ENCODE assay signal across 26 cellular contexts in the genomic region with DNA sequence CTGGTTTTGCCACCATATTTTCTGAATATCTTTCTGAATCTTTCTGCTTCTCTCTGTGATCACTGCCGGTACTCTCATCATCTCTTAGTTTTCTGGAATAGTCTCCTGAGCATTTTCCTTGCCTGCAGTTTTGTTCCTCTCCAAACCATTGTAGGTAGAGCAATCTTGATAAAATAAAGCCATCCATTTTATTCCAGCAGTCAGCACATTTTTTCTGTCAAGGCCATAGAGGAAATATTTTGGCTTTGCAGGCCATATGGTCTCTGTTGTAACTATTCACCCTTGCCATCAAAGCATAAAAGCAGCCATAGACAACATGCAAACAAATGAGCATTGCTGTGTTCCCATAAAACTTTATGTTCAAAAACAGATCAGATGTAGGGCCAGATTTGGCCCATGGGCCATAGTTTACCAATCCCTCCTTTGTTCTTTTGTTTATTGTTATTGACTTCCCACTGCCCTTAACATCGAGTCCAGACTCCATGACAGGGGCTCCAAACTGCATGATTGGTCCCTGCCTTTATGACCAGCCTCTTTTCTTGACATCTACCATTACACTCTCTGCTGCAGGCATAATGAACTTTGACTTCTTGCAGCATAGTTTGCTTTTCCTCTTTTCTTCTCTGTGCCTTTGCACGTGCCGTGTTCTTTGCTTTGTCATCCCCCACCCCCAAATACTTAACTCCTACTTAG. TPM values are rescaled to one million over a fixed set of nuclear protein-coding genes. Genes with fewer than 3 reads are reported as not detected.
DNase-seq lines count a peak whose midpoint lies in the region; ATAC-seq and TF ChIP-seq lines count a peak whose summit lies in the region.
"Had no signal": no experiment of that assay in that cellular context is flagged by ENCODE, and none has a peak within 500 bp of the region (broad histone marks: within the 10 kb centered on the region; RNA-seq: fewer than 3 reads in every experiment).

No MANE protein-coding gene starts in this region.

- no peaks in the 10 kb centered on the region for H3K27me3 ChIP-seq in CD8-positive, alpha-beta T cell (ENCODE audit: insufficient read depth, low read length)
- no peaks in the 10 kb centered on the region for H3K27me3 ChIP-seq in muscle layer of duodenum (ENCODE audit: low read depth, low read length)
- no peaks in the 10 kb centered on the region for H3K27me3 ChIP-seq in right atrium auricular region
- H3K27me3 ChIP-seq: ascending aorta, BLaER1, cardiac muscle cell had no signal

- DNase-seq in CD8-positive, alpha-beta T cell: no peak
- DNase-seq in SK-MEL-5 (ENCODE audit: low read depth, low spot score) (peak; percentile 4), fibroblast of mammary gland (ENCODE audit: low read depth) (peak; percentile 4), GM03348 (ENCODE audit: low spot score) (no peak), NCI-H1105 treated with DMSO at 0.1 percent for 48 hours (lab: John Stamatoyannopoulos, UW) (no peak), right atrium auricular region (ENCODE audit: low spot score) (no peak)
- DNase-seq in activated T-cell treated with anti-CD3 and anti-CD28 coated beads, Interleukin-2, amount 50 U/mL, for 24 hours: no peak
- DNase-seq: activated CD4-positive, alpha-beta T cell treated with anti-CD3 and anti-CD28 coated beads, Interleukin-2, amount 50 U/mL, for 4 hours; activated naive CD4-positive, alpha-beta T cell treated with anti-CD3 and anti-CD28 coated beads, Interleukin-2, amount 50 U/mL, for 16 hours; DND-41; effector memory CD8-positive, alpha-beta T cell; natural killer cell; NCI-H1694 treated with DMSO at 0.1 percent for 48 hours; NCI-H510A; PC-3; small intestine; stimulated activated CD8-positive, alpha-beta memory T cell treated with anti-CD3 and anti-CD28 coated beads, Interleukin-4, amount 100 ng/mL, for 48 hours; trophoblast cell had no signal

- H3K27ac Mint-ChIP-seq in CD8-positive, alpha-beta T cell: peak overlapping the region; percentile 5
- H3K27ac Mint-ChIP-seq in activated T-cell treated with anti-CD3 and anti-CD28 coated beads, Interleukin-2, amount 50 U/mL, for 24 hours: no peak overlapping the region
- H3K27ac Mint-ChIP-seq: activated T-helper 1 cell treated with anti-CD3 and anti-CD28 coated beads, Interleukin-12 subunit alpha, Interleukin-12 subunit beta, Interleukin-2, Interleukin-4 antibody, amounts not matched to agents 30 ng/mL and 10 ng/mL and 1 ng/mL, durations not matched to agents 14 hours and 24 hours and 36 hours; WTC11 had no signal

- H3K4me1 Mint-ChIP-seq in CD8-positive, alpha-beta T cell (ENCODE audit: low read depth): no peaks in the 10 kb centered on the region
- no peaks in the 10 kb centered on the region for H3K4me1 Mint-ChIP-seq in activated T-cell treated with anti-CD3 and anti-CD28 coated beads, Interleukin-2, amount 50 U/mL, for 24 hours (ENCODE audit: low read depth)
- H3K4me1 Mint-ChIP-seq: WTC11 had no signal

- no peak overlapping the region for H3K4me3 Mint-ChIP-seq in CD8-positive, alpha-beta T cell
- H3K4me3 Mint-ChIP-seq in activated T-cell treated with anti-CD3 and anti-CD28 coated beads, Interleukin-2, amount 50 U/mL, for 24 hours: no peak overlapping the region
- H3K4me3 Mint-ChIP-seq: activated T-helper 1 cell treated with anti-CD3 and anti-CD28 coated beads, Interleukin-12 subunit alpha, Interleukin-12 subunit beta, Interleukin-2, Interleukin-4 antibody, amounts not matched to agents 30 ng/mL and 10 ng/mL and 1 ng/mL, durations not matched to agents 14 hours and 24 hours and 36 hours; effector memory CD8-positive, alpha-beta T cell; natural killer cell; WTC11 had no signal

- TF ChIP-seq CTCF in CD8-positive, alpha-beta T cell (IDR thresholded peaks at IDR 0.05): no peak
- TF ChIP-seq CTCF in fibroblast of mammary gland (conservative IDR thresholded peaks at IDR 0.05; ENCODE audit: control insufficient read depth, insufficient read depth, low read depth, low read length) (no peak), right atrium auricular region (IDR thresholded peaks at IDR 0.05) (no peak)

- peaks cover 87% of the 10 kb centered on the region for H3K36me3 Mint-ChIP-seq in CD8-positive, alpha-beta T cell
- peaks cover 86% of the 10 kb centered on the region for H3K36me3 Mint-ChIP-seq in activated T-cell treated with anti-CD3 and anti-CD28 coated beads, Interleukin-2, amount 50 U/mL, for 24 hours (ENCODE audit: low read depth)

- H3K9me3 ChIP-seq in CD8-positive, alpha-beta T cell (ENCODE audit: low read length): no peaks in the 10 kb centered on the region
- H3K9me3 ChIP-seq in muscle layer of duodenum (ENCODE audit: control insufficient read depth in 1 of 2, low read length in 2 of 2) (no peaks in the 10 kb centered on the region), right atrium auricular region (no peaks in the 10 kb centered on the region)
- H3K9me3 ChIP-seq: ascending aorta, BLaER1 had no signal

- H3K4me1 ChIP-seq in CD8-positive, alpha-beta T cell (ENCODE audit: insufficient read depth, low read length): no peaks in the 10 kb centered on the region
- no peaks in the 10 kb centered on the region for H3K4me1 ChIP-seq in muscle layer of duodenum (ENCODE audit: control insufficient read depth in 1 of 2, insufficient read depth in 2 of 2, low read length in 2 of 2)
- no peaks in the 10 kb centered on the region for H3K4me1 ChIP-seq in right atrium auricular region
- H3K4me1 ChIP-seq: ascending aorta had no signal

- H3K27me3 Mint-ChIP-seq in CD8-positive, alpha-beta T cell (ENCODE audit: low read depth): no peaks in the 10 kb centered on the region
- no peaks in the 10 kb centered on the region for H3K27me3 Mint-ChIP-seq in activated T-cell treated with anti-CD3 and anti-CD28 coated beads, Interleukin-2, amount 50 U/mL, for 24 hours
- H3K27me3 Mint-ChIP-seq: effector memory CD8-positive, alpha-beta T cell had no signal

- no peak overlapping the region for H3K27ac ChIP-seq in CD8-positive, alpha-beta T cell (ENCODE audit: low read depth, low read length)
- H3K27ac ChIP-seq in muscle layer of duodenum (ENCODE audit: low read length) (peak overlapping the region; percentile 21), right atrium auricular region (no peak overlapping the region)
- H3K27ac ChIP-seq: ascending aorta, BLaER1, cardiac muscle cell, coronary artery had no signal

- H3K36me3 ChIP-seq in CD8-positive, alpha-beta T cell (ENCODE audit: insufficient read depth, low read length): peaks cover 48% of the 10 kb centered on the region
- peaks cover 59 to 62% of the 10 kb centered on the region in 2 donors for H3K36me3 ChIP-seq in muscle layer of duodenum (ENCODE audit: control insufficient read depth in 1 of 2, insufficient read depth in 2 of 2, low read length in 2 of 2)
- H3K36me3 ChIP-seq in right atrium auricular region: peaks cover 41% of the 10 kb centered on the region

- H3K4me3 ChIP-seq in CD8-positive, alpha-beta T cell (ENCODE audit: low read depth, low read length): no peak overlapping the region
- H3K4me3 ChIP-seq in fibroblast of mammary gland (ENCODE audit: control insufficient read depth, low read depth, low read length) (no peak overlapping the region), muscle layer of duodenum (ENCODE audit: low read depth in 1 of 2, low read length in 2 of 2) (no peak overlapping the region), right atrium auricular region (no peak overlapping the region)
- H3K4me3 ChIP-seq: ascending aorta, BLaER1, cardiac muscle cell, coronary artery had no signal

- POLR2A ChIA-PET in CD8-positive, alpha-beta T cell (lab: Charles Lee): no interaction called here

- no peaks in the 10 kb centered on the region for H3K9me3 Mint-ChIP-seq in CD8-positive, alpha-beta T cell
- no peaks in the 10 kb centered on the region for H3K9me3 Mint-ChIP-seq in activated T-cell treated with anti-CD3 and anti-CD28 coated beads, Interleukin-2, amount 50 U/mL, for 24 hours
- H3K9me3 Mint-ChIP-seq: activated T-helper 1 cell treated with anti-CD3 and anti-CD28 coated beads, Interleukin-12 subunit alpha, Interleukin-12 subunit beta, Interleukin-2, Interleukin-4 antibody, amounts not matched to agents 30 ng/mL and 10 ng/mL and 1 ng/mL, durations not matched to agents 14 hours and 24 hours and 36 hours; effector memory CD8-positive, alpha-beta T cell; natural killer cell; WTC11 had no signal

- no peak for ATAC-seq in CD8-positive, alpha-beta T cell
- ATAC-seq: effector memory CD8-positive, alpha-beta T cell; esophagus mucosa; natural killer cell; PC-3; WTC11 had no signal

- in situ Hi-C loops in SK-MEL-5 (cut with HindIII; ENCODE audit: low pct_unique_long_range_greater_than_20kb, low sequenced_read_pairs): no loop called here

- intact Hi-C loops in CD8-positive, alpha-beta T cell (cut with DNase I, micrococcal nuclease): no loop called here

- CTCF ChIA-PET in CD8-positive, alpha-beta T cell (lab: Charles Lee): no interaction called here

RNA-seq across cellular contexts. Expression of gene TMEM87B, which starts 29.8 kb away (rescaled TPM):
- total RNA-seq in CD8-positive, alpha-beta T cell: 1 to 10 TPM; 5.4 to 7.5 TPM
- total RNA-seq in SK-MEL-5 (2014; rRNA removed; shearing (Covaris generic)): 27.4 and 29.8 TPM in 2 replicates
- polyA plus RNA-seq in SK-MEL-5 (2015; cell fraction: cytosol; rRNA removed): 18.2 and 23.3 TPM in 2 replicates
- polyA plus RNA-seq in SK-MEL-5 (2015; cell fraction: nucleus; rRNA removed): 34.0 and 38.9 TPM in 2 replicates
- 1 to 10 TPM; 7.7 to 8.8 TPM for total RNA-seq in right atrium auricular region

RNA-seq across cellular contexts. Expression of gene FBLN7, which starts 53.4 kb away (rescaled TPM):
- total RNA-seq in CD8-positive, alpha-beta T cell: 1 to 10 TPM; 2.1 to 2.5 TPM
- not detected in 2 replicates for total RNA-seq in SK-MEL-5 (2014; rRNA removed; shearing (Covaris generic))
- polyA plus RNA-seq in SK-MEL-5 (2015; cell fraction: cytosol; rRNA removed): 0.03 TPM in 1 of 2 replicates, not detected in the other
- polyA plus RNA-seq in SK-MEL-5 (2015; cell fraction: nucleus; rRNA removed): 0.94 TPM in 1 of 2 replicates, not detected in the other
- 1 to 10 TPM in 1 of 2 donors, under 1 TPM in 1; 0.86 to 3.5 TPM for total RNA-seq in right atrium auricular region

Comparison
In these comparisons a context has a peak if more than half of its experiments do, and no peak if none do; other contexts are left out.
1. DNase-seq: peak in SK-MEL-5 (single experiment) and fibroblast of mammary gland (single experiment); none in CD8-positive, alpha-beta T cell (0 of 7), GM03348 (single experiment), NCI-H1105 treated with DMSO at 0.1 percent for 48 hours (single experiment), activated T-cell treated with anti-CD3 and anti-CD28 coated beads, Interleukin-2, amount 50 U/mL, for 24 hours (single experiment) and right atrium auricular region (single experiment).